ENCODE assay signal across 8 cellular contexts in genomic region chr3:15405448-15406050, GRCh38. TPM values are rescaled to one million over a fixed set of nuclear protein-coding genes. Genes with fewer than 3 reads are reported as not detected.
DNase-seq lines count a peak whose midpoint lies in the region; ATAC-seq and TF ChIP-seq lines count a peak whose summit lies in the region.

No MANE protein-coding gene starts in this region.

- BruUV-seq in PC-3 (replicated peaks; lab: Mats Ljungman, UMichigan) = no TSS peak

- H3K36me3 Mint-ChIP-seq in activated T-helper 1 cell treated with anti-CD3 and anti-CD28 coated beads, Interleukin-12 subunit alpha, Interleukin-12 subunit beta, Interleukin-2, Interleukin-4 antibody, amounts not matched to agents 30 ng/mL and 10 ng/mL and 1 ng/mL, durations not matched to agents 14 hours and 24 hours and 36 hours (ENCODE audit: low read depth) = peaks cover 5% of the 10 kb centered on the region

- no peaks in the 10 kb centered on the region for H4K20me1 ChIP-seq in PC-3 (ENCODE audit: low read length)

- H3K4me1 Mint-ChIP-seq in activated T-helper 1 cell treated with anti-CD3 and anti-CD28 coated beads, Interleukin-12 subunit alpha, Interleukin-12 subunit beta, Interleukin-2, Interleukin-4 antibody, amounts not matched to agents 30 ng/mL and 10 ng/mL and 1 ng/mL, durations not matched to agents 14 hours and 24 hours and 36 hours (ENCODE audit: low read depth) = peaks cover 6% of the 10 kb centered on the region

- DNase-seq in stimulated activated CD4-positive, alpha-beta T cell treated with anti-CD3 and anti-CD28 coated beads, Interleukin-15, amount 100 ng/mL, for 24 hours = peak; percentile 17
- no peak for DNase-seq in stimulated activated CD4-positive, alpha-beta T cell treated with anti-CD3 and anti-CD28 coated beads, Interleukin-1b, Interleukin-23, amount 100 ng/mL, for 48 hours
- DNase-seq in HT1080 (ENCODE audit: low read depth) (peak; percentile 57), PC-3 (peak; percentile 72), dorsolateral prefrontal cortex (peak in 1 of 10 donors; percentile 20), lung microvascular endothelial cell (ENCODE audit: low read depth in 2 of 2) (peak; percentile 68 to 76), NCI-H1048 (lab: John Stamatoyannopoulos, UW) (no peak)
- no peak for DNase-seq in activated T-helper 1 cell treated with anti-CD3 and anti-CD28 coated beads, Interleukin-12 subunit alpha, Interleukin-12 subunit beta, Interleukin-2, Interleukin-4 antibody, amounts not matched to agents 30 ng/mL and 10 ng/mL and 1 ng/mL, durations not matched to agents 14 hours and 24 hours and 36 hours (ENCODE audit: low spot score)

- H3K27ac ChIP-seq in PC-3 (ENCODE audit: low read length) = no peak overlapping the region
- no peak overlapping the region for H3K27ac ChIP-seq in dorsolateral prefrontal cortex

- no peaks in the 10 kb centered on the region for H3F3A ChIP-seq in PC-3 (ENCODE audit: low read length, unreplicated experiment)

- TF ChIP-seq CTCF in PC-3 (conservative IDR thresholded peaks at IDR 0.05; ENCODE audit: low read depth, low read length) (peak; percentile 93), dorsolateral prefrontal cortex (IDR thresholded peaks at IDR 0.05 in 54 of 56, conservative IDR thresholded peaks at IDR 0.05 in 2 of 56; ENCODE audit: low read depth in 1 of 56, partially characterized antibody in 56 of 56) (peak; percentile 44 to 85 (median 68))

- H2AFZ ChIP-seq in PC-3 (ENCODE audit: low read length) = no peak overlapping the region

- POLR2A ChIA-PET in PC-3 (lab: Charles Lee; ENCODE audit: unreplicated experiment) = interaction anchor here (0.6 kb wide), 1 partner anchor 138 kb away, joined by 3 read pairs; no protein-coding TSS in a partner anchor

- intact Hi-C loops in PC-3 (cut with micrococcal nuclease) = loop anchor here (1.0 to 5.0 kb wide), 4 partner anchors 27 to 298 kb away; no protein-coding TSS in a partner anchor
- intact Hi-C loops in dorsolateral prefrontal cortex (cut with DNase I) = loop anchor here (1.0 to 5.0 kb wide), 2 partner anchors 198 to 202 kb away; partner anchors contain the start of gene CAPN7 (in 1 of the 2)
- intact Hi-C loops in activated T-helper 1 cell treated with anti-CD3 and anti-CD28 coated beads, Interleukin-12 subunit alpha, Interleukin-12 subunit beta, Interleukin-2, Interleukin-4 antibody, amounts not matched to agents 30 ng/mL and 10 ng/mL and 1 ng/mL, durations not matched to agents 14 hours and 24 hours and 36 hours (cut with micrococcal nuclease) = loop anchor here (1.0 kb wide), 7 partner anchors 27 to 297 kb away; partner anchors contain the start of gene CAPN7

- H3K27me3 Mint-ChIP-seq in activated T-helper 1 cell treated with anti-CD3 and anti-CD28 coated beads, Interleukin-12 subunit alpha, Interleukin-12 subunit beta, Interleukin-2, Interleukin-4 antibody, amounts not matched to agents 30 ng/mL and 10 ng/mL and 1 ng/mL, durations not matched to agents 14 hours and 24 hours and 36 hours (ENCODE audit: insufficient read depth) = no peaks in the 10 kb centered on the region

- H3K9me3 Mint-ChIP-seq in activated T-helper 1 cell treated with anti-CD3 and anti-CD28 coated beads, Interleukin-12 subunit alpha, Interleukin-12 subunit beta, Interleukin-2, Interleukin-4 antibody, amounts not matched to agents 30 ng/mL and 10 ng/mL and 1 ng/mL, durations not matched to agents 14 hours and 24 hours and 36 hours = no peaks in the 10 kb centered on the region

- H3K9me3 ChIP-seq in PC-3 (ENCODE audit: low read length) = no peaks in the 10 kb centered on the region

- peak; percentile 77 for ATAC-seq in PC-3

- no peaks in the 10 kb centered on the region for H3K9me2 ChIP-seq in PC-3 (replicated peaks; ENCODE audit: low read length)

- H3K4me2 ChIP-seq in PC-3 (ENCODE audit: low read length) = no peak overlapping the region

- no peaks in the 10 kb centered on the region for H3K79me2 ChIP-seq in PC-3 (ENCODE audit: low read length)

- H3K27ac Mint-ChIP-seq in activated T-helper 1 cell treated with anti-CD3 and anti-CD28 coated beads, Interleukin-12 subunit alpha, Interleukin-12 subunit beta, Interleukin-2, Interleukin-4 antibody, amounts not matched to agents 30 ng/mL and 10 ng/mL and 1 ng/mL, durations not matched to agents 14 hours and 24 hours and 36 hours = no peak overlapping the region

- no peak overlapping the region for H3K4me3 Mint-ChIP-seq in activated T-helper 1 cell treated with anti-CD3 and anti-CD28 coated beads, Interleukin-12 subunit alpha, Interleukin-12 subunit beta, Interleukin-2, Interleukin-4 antibody, amounts not matched to agents 30 ng/mL and 10 ng/mL and 1 ng/mL, durations not matched to agents 14 hours and 24 hours and 36 hours

- no peak overlapping the region for H3K9ac ChIP-seq in PC-3 (ENCODE audit: low read length)

- CTCF ChIA-PET in PC-3 (lab: Charles Lee) = interaction anchor here (0.5 to 2.2 kb wide), 7 partner anchors 18 to 342 kb away, joined by 3 to 46 read pairs (median 3); no protein-coding TSS in a partner anchor

- H3K36me3 ChIP-seq in PC-3 (ENCODE audit: low read depth, low read length) = peaks cover 3% of the 10 kb centered on the region; the same call in 1 of the 2 replicates

- H3K4me3 ChIP-seq in PC-3 (ENCODE audit: low read length) (no peak overlapping the region), dorsolateral prefrontal cortex (no peak overlapping the region)

- H3K27me3 ChIP-seq in PC-3 (ENCODE audit: low read length) = no peaks in the 10 kb centered on the region
- H3K27me3 ChIP-seq in dorsolateral prefrontal cortex = no peaks in the 10 kb centered on the region

- H3K4me1 ChIP-seq in PC-3 (ENCODE audit: insufficient read depth, low read length) = peaks cover 8% of the 10 kb centered on the region

RNA-seq across cellular contexts. Expression of gene METTL6, which starts 21.8 kb away (rescaled TPM):
- total RNA-seq in HT1080 (2014; rRNA removed; shearing (Covaris generic)) = 25.3 and 29.2 TPM in 2 replicates
- polyA plus RNA-seq in HT1080 (2015; cell fraction: cytosol; rRNA removed) = 24.6 and 25.6 TPM in 2 replicates
- polyA plus RNA-seq in HT1080 (2015; cell fraction: nucleus; rRNA removed) = 19.0 and 19.7 TPM in 2 replicates
- total RNA-seq in PC-3 (2014; rRNA removed) (22.4 and 27.5 TPM in 2 replicates), dorsolateral prefrontal cortex (10 to 100 TPM; 26.5 to 44.4 (median 34.0) TPM), lung microvascular endothelial cell (17.4 and 20.6 TPM in 2 replicates)
- total RNA-seq in activated T-helper 1 cell treated with anti-CD3 and anti-CD28 coated beads, Interleukin-12 subunit alpha, Interleukin-12 subunit beta, Interleukin-2, Interleukin-4 antibody, amounts not matched to agents 30 ng/mL and 10 ng/mL and 1 ng/mL, durations not matched to agents 14 hours and 24 hours and 36 hours = 15.0 and 15.8 TPM in 2 replicates

RNA-seq across cellular contexts. Expression of gene EAF1, which starts 21.8 kb away (rescaled TPM):
- 27.7 and 36.5 TPM in 2 replicates for total RNA-seq in HT1080 (2014; rRNA removed; shearing (Covaris generic))
- 13.3 and 15.5 TPM in 2 replicates for polyA plus RNA-seq in HT1080 (2015; cell fraction: cytosol; rRNA removed)
- 13.0 and 14.9 TPM in 2 replicates for polyA plus RNA-seq in HT1080 (2015; cell fraction: nucleus; rRNA removed)
- total RNA-seq in PC-3 (2014; rRNA removed) = 28.6 and 35.3 TPM in 2 replicates
- 10 to 100 TPM; 16.3 to 47.5 (median 29.1) TPM for total RNA-seq in dorsolateral prefrontal cortex
- total RNA-seq in lung microvascular endothelial cell = 12.0 and 15.1 TPM in 2 replicates
- 27.3 and 27.8 TPM in 2 replicates for total RNA-seq in activated T-helper 1 cell treated with anti-CD3 and anti-CD28 coated beads, Interleukin-12 subunit alpha, Interleukin-12 subunit beta, Interleukin-2, Interleukin-4 antibody, amounts not matched to agents 30 ng/mL and 10 ng/mL and 1 ng/mL, durations not matched to agents 14 hours and 24 hours and 36 hours

Comparison
In these comparisons a context has a peak if more than half of its experiments do, and no peak if none do; other contexts are left out.
1. DNase-seq: peak in stimulated activated CD4-positive, alpha-beta T cell treated with anti-CD3 and anti-CD28 coated beads, Interleukin-15, amount 100 ng/mL, for 24 hours (single experiment), HT1080 (single experiment), PC-3 (single experiment) and lung microvascular endothelial cell (2 of 2); none in stimulated activated CD4-positive, alpha-beta T cell treated with anti-CD3 and anti-CD28 coated beads, Interleukin-1b, Interleukin-23, amount 100 ng/mL, for 48 hours (single experiment), activated T-helper 1 cell treated with anti-CD3 and anti-CD28 coated beads, Interleukin-12 subunit alpha, Interleukin-12 subunit beta, Interleukin-2, Interleukin-4 antibody, amounts not matched to agents 30 ng/mL and 10 ng/mL and 1 ng/mL, durations not matched to agents 14 hours and 24 hours and 36 hours (single experiment) and NCI-H1048 (single experiment).